Comparison of ENCODE assay signal across 12 cellular contexts in the genomic region with DNA sequence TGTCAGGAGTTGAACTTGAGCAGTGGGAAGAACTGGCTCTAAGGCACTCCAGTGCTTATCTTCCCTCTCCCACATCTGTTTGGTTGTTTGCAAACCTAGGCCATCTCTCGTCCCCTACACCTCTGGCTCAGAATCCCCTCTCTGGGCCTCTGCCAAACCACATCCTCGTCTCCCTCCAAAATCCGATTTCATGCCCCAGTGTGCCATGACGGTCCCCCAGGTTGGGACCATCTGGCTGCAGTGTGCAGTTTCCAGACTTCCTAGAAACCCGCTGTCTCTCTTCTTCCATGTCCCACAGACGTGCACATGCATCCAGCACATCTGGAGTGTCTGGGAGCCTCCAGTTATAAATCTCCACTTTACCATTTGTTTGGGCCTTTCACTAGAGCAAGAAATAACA.
A peak's percentile ranks its signal among the peaks of the same experiment; 100 is the strongest.
DNase-seq lines count a peak whose midpoint lies in the region; ATAC-seq and TF ChIP-seq lines count a peak whose summit lies in the region.
"Had no signal": no experiment of that assay in that cellular context is flagged by ENCODE, and none has a peak within 500 bp of the region (broad histone marks: within the 10 kb centered on the region; RNA-seq: fewer than 3 reads in every experiment).

No MANE protein-coding gene starts in this region.

- intact Hi-C loops in vagina (cut with DNase I) = no loop called here

- no peaks in the 10 kb centered on the region for H3K36me3 ChIP-seq in vagina
- H3K36me3 ChIP-seq: BLaER1 treated with 17β-estradiol and CSF1 and Interleukin-3, amounts not matched to agents 10 nM and 100 nM; HAP-1 had no signal

- ATAC-seq in GM21737 (IDR thresholded peaks at IDR 0.05; ENCODE audit: unreplicated experiment) (no peak), GM19452 (IDR thresholded peaks at IDR 0.05; ENCODE audit: unreplicated experiment) (no peak)
- ATAC-seq: CD8-positive, alpha-beta T cell; HepG2 had no signal

- TF ChIP-seq POLR2A in vagina (IDR thresholded peaks at IDR 0.05) = no peak

- DNase-seq in NCI-H1694 (lab: John Stamatoyannopoulos, UW) = peak; percentile 52
- peak; percentile 36 for DNase-seq in NCI-H2171 (lab: John Stamatoyannopoulos, UW)
- peak; percentile 12 for DNase-seq in islet precursor cell
- DNase-seq in vagina (ENCODE audit: extremely low spot score in 2 of 2) = peak; percentile 42 to 88
- DNase-seq: Calu3; CD8-positive, alpha-beta T cell; GM23248 had no signal

- TF ChIP-seq CTCF in vagina (IDR thresholded peaks at IDR 0.05) = no peak

- H3K4me3 ChIP-seq in vagina = no peak overlapping the region
- H3K4me3 ChIP-seq: BLaER1 treated with 17β-estradiol and CSF1 and Interleukin-3, amounts not matched to agents 10 nM and 100 nM; GM23248; HAP-1 had no signal

- H3K27me3 ChIP-seq in vagina = no peaks in the 10 kb centered on the region
- H3K27me3 ChIP-seq: BLaER1 treated with 17β-estradiol and CSF1 and Interleukin-3, amounts not matched to agents 10 nM and 100 nM had no signal

- no peak overlapping the region for H3K27ac ChIP-seq in vagina
- H3K27ac ChIP-seq: BLaER1 treated with 17β-estradiol and CSF1 and Interleukin-3, amounts not matched to agents 10 nM and 100 nM; GM23248 had no signal

- H3K4me1 ChIP-seq in vagina = no peaks in the 10 kb centered on the region
- H3K4me1 ChIP-seq: BLaER1 treated with 17β-estradiol and CSF1 and Interleukin-3, amounts not matched to agents 10 nM and 100 nM; HAP-1 had no signal

- no peaks in the 10 kb centered on the region for H3K9me3 ChIP-seq in vagina
- H3K9me3 ChIP-seq: HAP-1 had no signal

Comparison
In these comparisons a context has a peak if more than half of its experiments do, and no peak if none do; other contexts are left out.
1. DNase-seq: peak in every context shown above with its lines; median percentile 65 in vagina; 52 in NCI-H1694; 36 in NCI-H2171; 12 in islet precursor cell.